ENCODE assay signal across 12 cellular contexts in the genomic region with DNA sequence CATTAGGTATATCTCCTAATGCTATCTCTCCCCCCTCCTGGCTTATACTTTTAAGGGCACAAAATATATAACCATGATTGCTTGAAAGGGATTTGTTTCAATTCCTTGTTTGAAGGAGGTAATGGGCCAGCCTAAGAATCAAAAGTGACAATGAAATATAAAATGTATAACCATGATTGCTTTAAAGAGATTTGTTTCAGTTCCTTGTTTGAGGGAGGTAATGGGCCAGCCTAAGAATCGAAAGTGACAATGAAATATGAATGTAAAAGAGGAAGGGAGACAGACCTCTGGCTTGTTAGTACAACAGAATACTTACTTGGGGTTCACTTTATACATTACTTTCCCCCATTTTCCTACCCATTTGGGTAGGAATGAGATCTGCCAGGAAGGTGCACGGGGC. TPM values are rescaled to one million over a fixed set of nuclear protein-coding genes. Genes with fewer than 3 reads are reported as not detected.
DNase-seq lines count a peak whose midpoint lies in the region; ATAC-seq and TF ChIP-seq lines count a peak whose summit lies in the region.
"Had no signal": no experiment of that assay in that cellular context is flagged by ENCODE, and none has a peak within 500 bp of the region (broad histone marks: within the 10 kb centered on the region; RNA-seq: fewer than 3 reads in every experiment).

No MANE protein-coding gene starts in this region.

- 76 to 84% (median 84%) methylated on average over 2 of the region's 2 CpGs for WGBS in psoas muscle, 3 donors

- H3K27me3 ChIP-seq in psoas muscle (ENCODE audit: insufficient read depth in 3 of 3, low read length in 2 of 3) = no peaks in the 10 kb centered on the region
- H3K27me3 ChIP-seq: right lobe of liver had no signal

- DNase-seq in NAMALWA (ENCODE audit: low spot score) (peak; percentile 55), DMS53 (lab: John Stamatoyannopoulos, UW) (no peak), psoas muscle (no peak), islet precursor cell (no peak)
- no peak for DNase-seq in activated CD8-positive, alpha-beta memory T cell treated with anti-CD3 and anti-CD28 coated beads, Interleukin-2, amount 50 U/mL, for 48 hours
- DNase-seq: activated CD4-positive, CD25-positive, alpha-beta regulatory T cell; activated naive CD8-positive, alpha-beta T cell treated with anti-CD3 and anti-CD28 coated beads for 36 hours; right lobe of liver had no signal

- intact Hi-C loops in psoas muscle (cut with DNase I) = no loop called here

- no peaks in the 10 kb centered on the region for H3K9me3 ChIP-seq in psoas muscle
- H3K9me3 ChIP-seq: right lobe of liver had no signal

- H3K36me3 ChIP-seq in psoas muscle (ENCODE audit: insufficient read depth in 1 of 2, low read depth in 1 of 2) = no peaks in the 10 kb centered on the region
- H3K36me3 ChIP-seq: right lobe of liver had no signal

- H3K4me3 ChIP-seq in GM08714 (ENCODE audit: low read length) (peak overlapping the region; percentile 22; the same call in 1 of the 2 replicates), psoas muscle (no peak overlapping the region)
- H3K4me3 ChIP-seq: K562, right lobe of liver had no signal

- H3K4me1 ChIP-seq in psoas muscle = no peaks in the 10 kb centered on the region
- H3K4me1 ChIP-seq: right lobe of liver had no signal

- H3K27ac ChIP-seq in psoas muscle = no peak overlapping the region
- H3K27ac ChIP-seq: right lobe of liver had no signal

- no peak for TF ChIP-seq CTCF in psoas muscle (IDR thresholded peaks at IDR 0.05)

- ATAC-seq in GM19438 (IDR thresholded peaks at IDR 0.05; ENCODE audit: low read depth, unreplicated experiment) = peak; percentile 97
- ATAC-seq in HG02970 (IDR thresholded peaks at IDR 0.05; ENCODE audit: low FRiP score, unreplicated experiment) = peak; percentile 85
- no peak for ATAC-seq in psoas muscle
- ATAC-seq: K562 had no signal

RNA-seq across cellular contexts. Expression of a gene that starts 55.5 kb away (rescaled TPM):
- 1 to 10 TPM; 1.5 to 2.7 (median 2.0) TPM for total RNA-seq in psoas muscle
- 1 to 10 TPM in 2 of 3 donors, under 1 TPM in 1; 0.90 to 1.3 (median 1.1) TPM for polyA plus RNA-seq in psoas muscle
- total RNA-seq: activated naive CD8-positive, alpha-beta T cell treated with anti-CD3 and anti-CD28 coated beads for 36 hours; K562 had no signal
- polyA plus RNA-seq: K562 had no signal

Comparison
In these comparisons a context has a peak if more than half of its experiments do, and no peak if none do; other contexts are left out.
1. ATAC-seq: peak in GM19438 (single experiment) and HG02970 (single experiment); none in psoas muscle (0 of 4).